8 cellular contexts compared by ENCODE assay signal in genomic region chr14:43492359-43492758, GRCh38.
A peak's percentile ranks its signal among the peaks of the same experiment; 100 is the strongest.
DNase-seq lines count a peak whose midpoint lies in the region; ATAC-seq, FAIRE-seq and TF ChIP-seq lines count a peak whose summit lies in the region.
"Not testable (repeated sequence)": the region's sequence is repeated elsewhere in the genome, so short reads cannot be mapped to it uniquely, and the experiment has no call there.

No MANE protein-coding gene starts in this region.

- not testable (repeated sequence) for H3F3A ChIP-seq in GM23338 (replicated peaks; ENCODE audit: low read depth); PC-9 (ENCODE audit: insufficient read depth, low read depth)

- not testable (repeated sequence) for H3K27me3 Mint-ChIP-seq in GM23338 (ENCODE audit: insufficient read depth, low read depth, poor library complexity); WTC11 (ENCODE audit: low read depth); chondrocyte (ENCODE audit: low read depth)

- DNase-seq in GM23338 (ENCODE audit: low spot score); HepG2 (ENCODE audit: low spot score): not testable (repeated sequence)
- DNase-seq in PC-9 (peak in 1 of 2 experiments; percentile 17), WTC11 (ENCODE audit: low spot score) (peak; percentile 24), chondrocyte (ENCODE audit: low spot score) (peak; percentile 26), mesenteric fat pad (ENCODE audit: low spot score) (peak; percentile 57), posterior vena cava (ENCODE audit: low spot score) (peak; percentile 50), spleen (peak; percentile 31)

- in situ Hi-C loops in HepG2 (cut with HindIII; ENCODE audit: extremely low pct_ligation_motif_present, low pct_unique_long_range_greater_than_20kb), result loop anchor here (25.0 kb wide), 1 partner anchor 280 kb away; no protein-coding TSS in a partner anchor

- not testable (repeated sequence) for FAIRE-seq in HepG2 (lab: Jason Lieb, UNC)

- CTCF ChIA-PET in PC-9 (lab: Charles Lee); WTC11 (lab: Charles Lee); HepG2 (lab: Yijun Ruan, JAX; ENCODE audit: low intra/inter-chr PET ratio, low total read pairs): not testable (repeated sequence)

- H3K4me3 Mint-ChIP-seq in GM23338; WTC11; chondrocyte (ENCODE audit: unreplicated experiment): not testable (repeated sequence)

- not testable (repeated sequence) for H3K9ac ChIP-seq in HepG2 (ENCODE audit: insufficient read depth, low read depth, low read length)

- WGBS in HepG2 (ENCODE audit: low lambda C conversion rate), result no CpG with 5 or more reads among the region's 13 CpGs
- WGBS in spleen, 5 donors, result 86 to 97% (median 92%) methylated on average over 8 to 13 of the region's 13 CpGs

- TF ChIP-seq EP300 in HepG2 (IDR thresholded peaks at IDR 0.05; ENCODE audit: low read depth in 2 of 2, low read length in 2 of 2); HepG2 (CRISPR knock-in tag; IDR thresholded peaks at IDR 0.05; ENCODE audit: borderline replicate concordance): not testable (repeated sequence)

- H3K36me3 Mint-ChIP-seq in GM23338 (ENCODE audit: low read depth); WTC11; chondrocyte (ENCODE audit: low read depth): not testable (repeated sequence)

- H3K4me2 ChIP-seq in GM23338; HepG2 (ENCODE audit: low read depth, low read length): not testable (repeated sequence)
- H3K4me2 ChIP-seq in PC-9, result peak overlapping the region; percentile 23; the same call in 1 of the 2 replicates

- not testable (repeated sequence) for ATAC-seq in GM23338, WTC11, HepG2

- H3K36me3 ChIP-seq in GM23338 (ENCODE audit: insufficient read depth); PC-9 (ENCODE audit: low read depth); HepG2 (replicated peaks in 1 of 2; ENCODE audit: control insufficient read depth in 1 of 2, insufficient read depth in 2 of 2, low read length in 2 of 2); spleen: not testable (repeated sequence)

- BruUV-seq in PC-9 (replicated peaks; lab: Mats Ljungman, UMichigan); HepG2 (replicated peaks; lab: Mats Ljungman, UMichigan): not testable (repeated sequence)

- not testable (repeated sequence) for TF ChIP-seq RAD21 in HepG2 (CRISPR knock-in tag; IDR thresholded peaks at IDR 0.05)

- not testable (repeated sequence) for H3K9me3 Mint-ChIP-seq in GM23338; chondrocyte (ENCODE audit: low read depth)
- peaks cover 11% of the 10 kb centered on the region for H3K9me3 Mint-ChIP-seq in WTC11

- H3K4me3 ChIP-seq in GM23338; HepG2 (replicated peaks in 1 of 3; ENCODE audit: insufficient read depth in 1 of 3, low read depth in 2 of 3, low read length in 3 of 3); spleen: not testable (repeated sequence)
- H3K4me3 ChIP-seq in PC-9, result peak overlapping the region; percentile 24; the same call in 1 of the 2 replicates

- H3K27ac ChIP-seq in GM23338 (ENCODE audit: low read depth); PC-9; HepG2 (ENCODE audit: extremely low read length, insufficient read depth, low read length); spleen: not testable (repeated sequence)

- not testable (repeated sequence) for H3K27ac Mint-ChIP-seq in GM23338; chondrocyte (ENCODE audit: unreplicated experiment)
- H3K27ac Mint-ChIP-seq in WTC11, result peak overlapping the region; percentile 15; the same call in 1 of the 2 replicates

- H2AFZ ChIP-seq in GM23338 (peak overlapping the region; percentile 33; the same call in 1 of the 2 replicates), PC-9 (peak overlapping the region; percentile 73)
- not testable (repeated sequence) for H2AFZ ChIP-seq in HepG2 (ENCODE audit: low read length)

- intact Hi-C loops in PC-9 (cut with micrococcal nuclease; ENCODE audit: unreplicated experiment); HepG2 (cut with micrococcal nuclease; ENCODE audit: unreplicated experiment); posterior vena cava (cut with DNase I); spleen (cut with DNase I; ENCODE audit: low total_unique reads): not testable (repeated sequence)

- H4K20me1 ChIP-seq in GM23338 (replicated peaks; ENCODE audit: insufficient read depth); PC-9 (ENCODE audit: insufficient read depth); HepG2 (ENCODE audit: insufficient read depth, low read length): not testable (repeated sequence)

- not testable (repeated sequence) for H3K9me2 ChIP-seq in GM23338 (ENCODE audit: insufficient read depth); PC-9 (ENCODE audit: insufficient read depth)

- not testable (repeated sequence) for H3K79me2 ChIP-seq in GM23338 (replicated peaks; ENCODE audit: insufficient read depth); PC-9 (ENCODE audit: low read depth); HepG2 (ENCODE audit: insufficient read depth, low read length)

- POLR2A ChIA-PET in PC-9 (lab: Charles Lee; ENCODE audit: unreplicated experiment); WTC11 (lab: Charles Lee); HepG2 (lab: Yijun Ruan, JAX): not testable (repeated sequence)

- not testable (repeated sequence) for H3K9me3 ChIP-seq in PC-9 (ENCODE audit: insufficient read depth, low read depth); HepG2 (ENCODE audit: low read length); spleen

- TF ChIP-seq CTCF in GM23338 (conservative IDR thresholded peaks at IDR 0.05; ENCODE audit: low read depth in 2 of 2); PC-9 (conservative IDR thresholded peaks at IDR 0.05); WTC11 (IDR thresholded peaks at IDR 0.05); chondrocyte (IDR thresholded peaks at IDR 0.05); HepG2 (CRISPR knock-in tag; IDR thresholded peaks at IDR 0.05); spleen (IDR thresholded peaks at IDR 0.05 in 8 of 11, conservative IDR thresholded peaks at IDR 0.05 in 3 of 11): not testable (repeated sequence)

- TF ChIP-seq POLR2A in HepG2 (IDR thresholded peaks at IDR 0.05; ENCODE audit: insufficient read depth in 1 of 2, low read depth in 2 of 2, low read length in 2 of 2); spleen (IDR thresholded peaks at IDR 0.05): not testable (repeated sequence)

- H3K4me1 ChIP-seq in GM23338 (ENCODE audit: insufficient read depth); PC-9 (replicated peaks; ENCODE audit: insufficient read depth); HepG2 (ENCODE audit: insufficient read depth, low read length); spleen: not testable (repeated sequence)

- not testable (repeated sequence) for H3K4me1 Mint-ChIP-seq in GM23338; WTC11; chondrocyte (ENCODE audit: low read depth)

- H3K27me3 ChIP-seq in GM23338 (ENCODE audit: insufficient read depth); PC-9 (ENCODE audit: insufficient read depth, low read depth); HepG2 (ENCODE audit: control insufficient read depth in 1 of 2, insufficient read depth in 2 of 2, low read length in 2 of 2); spleen (replicated peaks in 1 of 7): not testable (repeated sequence)

TF ChIP-seq in HepG2, 621 proteins besides CTCF, POLR2A, EP300 and RAD21 (continues in another document):
- not testable (repeated sequence) for TF ChIP-seq FOXA1 (IDR thresholded peaks at IDR 0.05)
- TF ChIP-seq FOXA1 (CRISPR knock-in tag; IDR thresholded peaks at IDR 0.05), result 0 out of 2 replicates have a peak, but pooled peaks have one; percentile 10
- TF ChIP-seq, protein P1, sequence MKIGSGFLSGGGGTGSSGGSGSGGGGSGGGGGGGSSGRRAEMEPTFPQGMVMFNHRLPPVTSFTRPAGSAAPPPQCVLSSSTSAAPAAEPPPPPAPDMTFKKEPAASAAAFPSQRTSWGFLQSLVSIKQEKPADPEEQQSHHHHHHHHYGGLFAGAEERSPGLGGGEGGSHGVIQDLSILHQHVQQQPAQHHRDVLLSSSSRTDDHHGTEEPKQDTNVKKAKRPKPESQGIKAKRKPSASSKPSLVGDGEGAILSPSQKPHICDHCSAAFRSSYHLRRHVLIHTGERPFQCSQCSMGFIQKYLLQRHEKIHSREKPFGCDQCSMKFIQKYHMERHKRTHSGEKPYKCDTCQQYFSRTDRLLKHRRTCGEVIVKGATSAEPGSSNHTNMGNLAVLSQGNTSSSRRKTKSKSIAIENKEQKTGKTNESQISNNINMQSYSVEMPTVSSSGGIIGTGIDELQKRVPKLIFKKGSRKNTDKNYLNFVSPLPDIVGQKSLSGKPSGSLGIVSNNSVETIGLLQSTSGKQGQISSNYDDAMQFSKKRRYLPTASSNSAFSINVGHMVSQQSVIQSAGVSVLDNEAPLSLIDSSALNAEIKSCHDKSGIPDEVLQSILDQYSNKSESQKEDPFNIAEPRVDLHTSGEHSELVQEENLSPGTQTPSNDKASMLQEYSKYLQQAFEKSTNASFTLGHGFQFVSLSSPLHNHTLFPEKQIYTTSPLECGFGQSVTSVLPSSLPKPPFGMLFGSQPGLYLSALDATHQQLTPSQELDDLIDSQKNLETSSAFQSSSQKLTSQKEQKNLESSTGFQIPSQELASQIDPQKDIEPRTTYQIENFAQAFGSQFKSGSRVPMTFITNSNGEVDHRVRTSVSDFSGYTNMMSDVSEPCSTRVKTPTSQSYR (CRISPR knock-in tag; IDR thresholded peaks at IDR 0.05; ENCODE audit: borderline replicate concordance), result peak; percentile 88
